In the genomic region with DNA sequence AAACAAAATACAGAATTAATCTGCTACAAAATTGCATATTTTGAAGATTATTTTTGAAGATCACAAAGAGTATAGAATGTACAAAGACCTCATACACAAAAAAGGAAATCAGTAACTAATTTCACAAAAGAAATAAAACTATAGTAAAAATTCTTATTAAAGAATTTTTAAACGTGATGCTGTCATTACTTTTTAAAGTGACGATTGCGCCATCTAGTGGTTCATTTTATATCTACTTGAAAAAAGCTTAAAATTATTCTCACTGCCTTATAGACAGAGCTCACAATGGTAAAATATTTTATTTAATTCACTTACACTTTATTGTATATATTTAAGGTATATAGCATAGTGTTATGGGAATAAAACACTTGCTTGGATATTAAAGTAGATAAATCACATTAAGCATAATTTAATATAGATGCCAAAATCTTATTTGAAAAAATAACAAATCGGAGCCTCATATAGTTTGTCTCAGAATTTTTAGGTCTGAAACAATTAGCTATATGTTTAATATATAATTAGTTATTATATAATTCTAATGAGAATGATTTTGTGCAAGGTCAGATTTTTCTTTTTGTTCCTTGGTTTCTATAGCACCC, we compare ENCODE assay signal across 8 cellular contexts.
DNase-seq lines count a peak whose midpoint lies in the region; ATAC-seq, FAIRE-seq and TF ChIP-seq lines count a peak whose summit lies in the region.

No MANE protein-coding gene starts in this region.

- 24 to 25% methylated on average over 4 of the region's 4 CpGs for WGBS in heart right ventricle, 2 donors

- H3K27ac Mint-ChIP-seq in astrocyte (ENCODE audit: unreplicated experiment) = no peak overlapping the region
- H3K27ac Mint-ChIP-seq in activated CD4-positive, alpha-beta memory T cell treated with anti-CD3 and anti-CD28 coated beads, Interleukin-2, amount 10 ng/mL, durations not matched to agents 7 days and 5 days = no peak overlapping the region

- H3K36me3 ChIP-seq in heart right ventricle (no peaks in the 10 kb centered on the region), astrocyte (ENCODE audit: insufficient read depth, low read length) (no peaks in the 10 kb centered on the region), left lung (no peaks in the 10 kb centered on the region)

- CTCF ChIA-PET in activated CD4-positive, alpha-beta memory T cell treated with anti-CD3 and anti-CD28 coated beads, Interleukin-2, amount 10 ng/mL, durations not matched to agents 7 days and 5 days (lab: Charles Lee) = interaction anchor here (0.7 to 2.0 kb wide), 12 partner anchors 24 to 415 kb away, joined by 3 to 60 read pairs (median 4); a partner anchor contains a TSS

- H3K4me1 Mint-ChIP-seq in astrocyte (ENCODE audit: low read depth, unreplicated experiment) = no peaks in the 10 kb centered on the region
- no peaks in the 10 kb centered on the region for H3K4me1 Mint-ChIP-seq in activated CD4-positive, alpha-beta memory T cell treated with anti-CD3 and anti-CD28 coated beads, Interleukin-2, amount 10 ng/mL, durations not matched to agents 7 days and 5 days

- H3K4me1 ChIP-seq in heart right ventricle = no peaks in the 10 kb centered on the region
- no peaks in the 10 kb centered on the region for H3K4me1 ChIP-seq in astrocyte (ENCODE audit: insufficient read depth, low read length)
- no peaks in the 10 kb centered on the region for H3K4me1 ChIP-seq in left lung

- POLR2A ChIA-PET in activated CD4-positive, alpha-beta memory T cell treated with anti-CD3 and anti-CD28 coated beads, Interleukin-2, amount 10 ng/mL, durations not matched to agents 7 days and 5 days (lab: Charles Lee) = interaction anchor here (0.7 to 1.0 kb wide), 3 partner anchors 166 to 412 kb away, joined by 3 to 5 read pairs (median 4); no protein-coding TSS in a partner anchor

- H3K27me3 Mint-ChIP-seq in astrocyte (ENCODE audit: low read depth, unreplicated experiment) = no peaks in the 10 kb centered on the region
- H3K27me3 Mint-ChIP-seq in activated CD4-positive, alpha-beta memory T cell treated with anti-CD3 and anti-CD28 coated beads, Interleukin-2, amount 10 ng/mL, durations not matched to agents 7 days and 5 days = peaks cover 14% of the 10 kb centered on the region

- H3K27ac ChIP-seq in heart right ventricle (no peak overlapping the region), astrocyte (ENCODE audit: low read depth, low read length) (no peak overlapping the region), left lung (no peak overlapping the region)

- H4K20me1 ChIP-seq in astrocyte (ENCODE audit: insufficient read depth, low read length) = no peaks in the 10 kb centered on the region

- DNase-seq in heart right ventricle (no peak), Right ventricle myocardium inferior (ENCODE audit: missing footprints) (no peak), NCI-H2029 (lab: John Stamatoyannopoulos, UW) (peak; percentile 11), astrocyte (ENCODE audit: low read depth) (peak; percentile 6), left lung (no peak), GDM1 (lab: John Stamatoyannopoulos, UW) (no peak)
- DNase-seq in activated CD4-positive, alpha-beta memory T cell treated with anti-CD3 and anti-CD28 coated beads, Interleukin-2, amount 10 ng/mL, durations not matched to agents 7 days and 5 days = no peak

- FAIRE-seq in astrocyte (lab: Jason Lieb, UNC) = no peak

- peaks cover 8% of the 10 kb centered on the region for H3K9me3 Mint-ChIP-seq in astrocyte (ENCODE audit: unreplicated experiment)
- no peaks in the 10 kb centered on the region for H3K9me3 Mint-ChIP-seq in activated CD4-positive, alpha-beta memory T cell treated with anti-CD3 and anti-CD28 coated beads, Interleukin-2, amount 10 ng/mL, durations not matched to agents 7 days and 5 days

- H3K27me3 ChIP-seq in heart right ventricle = peaks cover 0 to 7% (median 0%) of the 10 kb centered on the region in 7 donors
- H3K27me3 ChIP-seq in astrocyte (ENCODE audit: insufficient read depth, low read length) = no peaks in the 10 kb centered on the region
- no peaks in the 10 kb centered on the region for H3K27me3 ChIP-seq in left lung

- H3K4me2 ChIP-seq in astrocyte (ENCODE audit: low read length) = no peak overlapping the region

- H3K36me3 Mint-ChIP-seq in astrocyte (ENCODE audit: low read depth, unreplicated experiment) = peaks cover 3% of the 10 kb centered on the region
- no peaks in the 10 kb centered on the region for H3K36me3 Mint-ChIP-seq in activated CD4-positive, alpha-beta memory T cell treated with anti-CD3 and anti-CD28 coated beads, Interleukin-2, amount 10 ng/mL, durations not matched to agents 7 days and 5 days (ENCODE audit: low read depth)

- no peak overlapping the region for H2AFZ ChIP-seq in astrocyte (ENCODE audit: low read depth, low read length)

- intact Hi-C loops in heart right ventricle (cut with DNase I) = loop anchor here (1.0 to 10.0 kb wide), 8 partner anchors 162 to 420 kb away; no protein-coding TSS in a partner anchor
- intact Hi-C loops in Right ventricle myocardium inferior (cut with DNase I) = loop anchor here (1.0 to 5.0 kb wide), 2 partner anchors 166 to 457 kb away; no protein-coding TSS in a partner anchor
- intact Hi-C loops in left lung (cut with DNase I) = loop anchor here in 1 of 2 donors (10.0 kb wide), 1 partner anchor 170 kb away; no protein-coding TSS in a partner anchor

- TF ChIP-seq CTCF in heart right ventricle (IDR thresholded peaks at IDR 0.05) (peak; percentile 47 to 80 (median 74)), astrocyte (IDR thresholded peaks at IDR 0.05; ENCODE audit: insufficient read depth, low read depth, low read length) (peak; percentile 35), left lung (IDR thresholded peaks at IDR 0.05) (peak; percentile 47 to 56)

- H3K9ac ChIP-seq in astrocyte (ENCODE audit: low read length) = no peak overlapping the region

- no peak overlapping the region for H3K4me3 ChIP-seq in heart right ventricle
- no peak overlapping the region for H3K4me3 ChIP-seq in astrocyte (ENCODE audit: insufficient read depth, low read depth, low read length)
- no peak overlapping the region for H3K4me3 ChIP-seq in left lung

- H3K4me3 Mint-ChIP-seq in astrocyte (ENCODE audit: unreplicated experiment) = no peak overlapping the region
- H3K4me3 Mint-ChIP-seq in activated CD4-positive, alpha-beta memory T cell treated with anti-CD3 and anti-CD28 coated beads, Interleukin-2, amount 10 ng/mL, durations not matched to agents 7 days and 5 days = no peak overlapping the region

- H3K9me3 ChIP-seq in heart right ventricle (peaks cover 0 to 19% (median 0%) of the 10 kb centered on the region in 11 donors), astrocyte (ENCODE audit: insufficient read depth, low read depth, low read length) (peaks cover 2% of the 10 kb centered on the region), left lung (no peaks in the 10 kb centered on the region)

- ATAC-seq in heart right ventricle (no peak), Right ventricle myocardium inferior (no peak), left lung (peak; percentile 54), HG02884 (IDR thresholded peaks at IDR 0.05; ENCODE audit: unreplicated experiment) (no peak)

- no peaks in the 10 kb centered on the region for H3K79me2 ChIP-seq in astrocyte (ENCODE audit: insufficient read depth, low read length)

Comparison
In these comparisons a context has a peak if more than half of its experiments do, and no peak if none do; other contexts are left out.
1. DNase-seq: peak in NCI-H2029 (single experiment) and astrocyte (single experiment); none in heart right ventricle (0 of 2), Right ventricle myocardium inferior (single experiment), left lung (0 of 2), activated CD4-positive, alpha-beta memory T cell treated with anti-CD3 and anti-CD28 coated beads, Interleukin-2, amount 10 ng/mL, durations not matched to agents 7 days and 5 days (single experiment) and GDM1 (single experiment).
2. Peak in every context shown above with its lines, with median percentiles within 50 percentile points of each other: CTCF ChIP-seq.